ENCODE assay signal across 2 cellular contexts in genomic region chr5:88826959-88827585, GRCh38.
A peak's percentile ranks its signal among the peaks of the same experiment; 100 is the strongest.
TF ChIP-seq lines count a peak whose summit lies in the region.

No MANE protein-coding gene starts in this region.

TF ChIP-seq in liver, 16 proteins besides CTCF, POLR2A, EP300 and RAD21 (continued from another document):
- TF ChIP-seq, protein P1, sequence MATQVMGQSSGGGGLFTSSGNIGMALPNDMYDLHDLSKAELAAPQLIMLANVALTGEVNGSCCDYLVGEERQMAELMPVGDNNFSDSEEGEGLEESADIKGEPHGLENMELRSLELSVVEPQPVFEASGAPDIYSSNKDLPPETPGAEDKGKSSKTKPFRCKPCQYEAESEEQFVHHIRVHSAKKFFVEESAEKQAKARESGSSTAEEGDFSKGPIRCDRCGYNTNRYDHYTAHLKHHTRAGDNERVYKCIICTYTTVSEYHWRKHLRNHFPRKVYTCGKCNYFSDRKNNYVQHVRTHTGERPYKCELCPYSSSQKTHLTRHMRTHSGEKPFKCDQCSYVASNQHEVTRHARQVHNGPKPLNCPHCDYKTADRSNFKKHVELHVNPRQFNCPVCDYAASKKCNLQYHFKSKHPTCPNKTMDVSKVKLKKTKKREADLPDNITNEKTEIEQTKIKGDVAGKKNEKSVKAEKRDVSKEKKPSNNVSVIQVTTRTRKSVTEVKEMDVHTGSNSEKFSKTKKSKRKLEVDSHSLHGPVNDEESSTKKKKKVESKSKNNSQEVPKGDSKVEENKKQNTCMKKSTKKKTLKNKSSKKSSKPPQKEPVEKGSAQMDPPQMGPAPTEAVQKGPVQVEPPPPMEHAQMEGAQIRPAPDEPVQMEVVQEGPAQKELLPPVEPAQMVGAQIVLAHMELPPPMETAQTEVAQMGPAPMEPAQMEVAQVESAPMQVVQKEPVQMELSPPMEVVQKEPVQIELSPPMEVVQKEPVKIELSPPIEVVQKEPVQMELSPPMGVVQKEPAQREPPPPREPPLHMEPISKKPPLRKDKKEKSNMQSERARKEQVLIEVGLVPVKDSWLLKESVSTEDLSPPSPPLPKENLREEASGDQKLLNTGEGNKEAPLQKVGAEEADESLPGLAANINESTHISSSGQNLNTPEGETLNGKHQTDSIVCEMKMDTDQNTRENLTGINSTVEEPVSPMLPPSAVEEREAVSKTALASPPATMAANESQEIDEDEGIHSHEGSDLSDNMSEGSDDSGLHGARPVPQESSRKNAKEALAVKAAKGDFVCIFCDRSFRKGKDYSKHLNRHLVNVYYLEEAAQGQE (IDR thresholded peaks at IDR 0.05): no peak
- peak in 1 of 2 donors; percentile 59 for TF ChIP-seq EGR1 (IDR thresholded peaks at IDR 0.05; ENCODE audit: low read depth in 2 of 2)
- peak; percentile 18 for TF ChIP-seq ATF3 (IDR thresholded peaks at IDR 0.05)
- no peak for TF ChIP-seq FOXA1 (IDR thresholded peaks at IDR 0.05)
- TF ChIP-seq RXRA (IDR thresholded peaks at IDR 0.05): peak in 1 of 2 donors; percentile 40
- peak; percentile 94 for TF ChIP-seq NR2F2 (IDR thresholded peaks at IDR 0.05)
- no peak for TF ChIP-seq HNF4G (IDR thresholded peaks at IDR 0.05)
- peak; percentile 64 for TF ChIP-seq MAX (IDR thresholded peaks at IDR 0.05)
- no peak for TF ChIP-seq FOXA2 (IDR thresholded peaks at IDR 0.05)
- TF ChIP-seq YY1 (IDR thresholded peaks at IDR 0.05): peak; percentile 53
- TF ChIP-seq TAF1 (conservative IDR thresholded peaks at IDR 0.05): no peak
- peak; percentile 35 to 74 for TF ChIP-seq GABPA (IDR thresholded peaks at IDR 0.05 in 1 of 2, conservative IDR thresholded peaks at IDR 0.05 in 1 of 2)
- TF ChIP-seq JUND (IDR thresholded peaks at IDR 0.05): no peak
- no peak for TF ChIP-seq HNF4A (conservative IDR thresholded peaks at IDR 0.05)
- TF ChIP-seq SP1 (IDR thresholded peaks at IDR 0.05): peak; percentile 60
TF ChIP-seq in liver: peak in this region for 8.

TF ChIP-seq in HepG2, 621 proteins besides CTCF, POLR2A, EP300 and RAD21 (continued from another document):
- TF ChIP-seq ZBED4 (CRISPR knock-in tag; IDR thresholded peaks at IDR 0.05; ENCODE audit: borderline replicate concordance) (no peak), ZNF772 (CRISPR knock-in tag; IDR thresholded peaks at IDR 0.05) (no peak), CCDC6 (CRISPR knock-in tag; IDR thresholded peaks at IDR 0.05) (no peak), PREB (CRISPR knock-in tag; IDR thresholded peaks at IDR 0.05) (no peak), ZNF709 (CRISPR knock-in tag; IDR thresholded peaks at IDR 0.05) (no peak), SAFB2 (CRISPR knock-in tag; IDR thresholded peaks at IDR 0.05; ENCODE audit: borderline replicate concordance, low read depth) (no peak), ZNF839 (CRISPR knock-in tag; IDR thresholded peaks at IDR 0.05; ENCODE audit: borderline replicate concordance) (no peak), HNF4G (IDR thresholded peaks at IDR 0.05; ENCODE audit: borderline replicate concordance, low read depth, low read length) (no peak), HNF4G (CRISPR knock-in tag; IDR thresholded peaks at IDR 0.05; ENCODE audit: borderline replicate concordance, low read depth) (no peak), ZBTB33 (CRISPR knock-in tag; IDR thresholded peaks at IDR 0.05) (no peak)
- TF ChIP-seq, protein P2, sequence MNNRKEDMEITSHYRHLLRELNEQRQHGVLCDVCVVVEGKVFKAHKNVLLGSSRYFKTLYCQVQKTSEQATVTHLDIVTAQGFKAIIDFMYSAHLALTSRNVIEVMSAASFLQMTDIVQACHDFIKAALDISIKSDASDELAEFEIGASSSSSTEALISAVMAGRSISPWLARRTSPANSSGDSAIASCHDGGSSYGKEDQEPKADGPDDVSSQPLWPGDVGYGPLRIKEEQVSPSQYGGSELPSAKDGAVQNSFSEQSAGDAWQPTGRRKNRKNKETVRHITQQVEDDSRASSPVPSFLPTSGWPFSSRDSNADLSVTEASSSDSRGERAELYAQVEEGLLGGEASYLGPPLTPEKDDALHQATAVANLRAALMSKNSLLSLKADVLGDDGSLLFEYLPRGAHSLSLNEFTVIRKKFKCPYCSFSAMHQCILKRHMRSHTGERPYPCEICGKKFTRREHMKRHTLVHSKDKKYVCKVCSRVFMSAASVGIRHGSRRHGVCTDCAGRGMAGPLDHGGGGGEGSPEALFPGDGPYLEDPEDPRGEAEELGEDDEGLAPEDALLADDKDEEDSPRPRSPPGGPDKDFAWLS (CRISPR knock-in tag; IDR thresholded peaks at IDR 0.05; ENCODE audit: borderline replicate concordance): no peak
- TF ChIP-seq, protein P3, sequence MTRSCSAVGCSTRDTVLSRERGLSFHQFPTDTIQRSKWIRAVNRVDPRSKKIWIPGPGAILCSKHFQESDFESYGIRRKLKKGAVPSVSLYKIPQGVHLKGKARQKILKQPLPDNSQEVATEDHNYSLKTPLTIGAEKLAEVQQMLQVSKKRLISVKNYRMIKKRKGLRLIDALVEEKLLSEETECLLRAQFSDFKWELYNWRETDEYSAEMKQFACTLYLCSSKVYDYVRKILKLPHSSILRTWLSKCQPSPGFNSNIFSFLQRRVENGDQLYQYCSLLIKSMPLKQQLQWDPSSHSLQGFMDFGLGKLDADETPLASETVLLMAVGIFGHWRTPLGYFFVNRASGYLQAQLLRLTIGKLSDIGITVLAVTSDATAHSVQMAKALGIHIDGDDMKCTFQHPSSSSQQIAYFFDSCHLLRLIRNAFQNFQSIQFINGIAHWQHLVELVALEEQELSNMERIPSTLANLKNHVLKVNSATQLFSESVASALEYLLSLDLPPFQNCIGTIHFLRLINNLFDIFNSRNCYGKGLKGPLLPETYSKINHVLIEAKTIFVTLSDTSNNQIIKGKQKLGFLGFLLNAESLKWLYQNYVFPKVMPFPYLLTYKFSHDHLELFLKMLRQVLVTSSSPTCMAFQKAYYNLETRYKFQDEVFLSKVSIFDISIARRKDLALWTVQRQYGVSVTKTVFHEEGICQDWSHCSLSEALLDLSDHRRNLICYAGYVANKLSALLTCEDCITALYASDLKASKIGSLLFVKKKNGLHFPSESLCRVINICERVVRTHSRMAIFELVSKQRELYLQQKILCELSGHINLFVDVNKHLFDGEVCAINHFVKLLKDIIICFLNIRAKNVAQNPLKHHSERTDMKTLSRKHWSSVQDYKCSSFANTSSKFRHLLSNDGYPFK (CRISPR knock-in tag; IDR thresholded peaks at IDR 0.05; ENCODE audit: borderline replicate concordance): no peak
- TF ChIP-seq, protein P4, sequence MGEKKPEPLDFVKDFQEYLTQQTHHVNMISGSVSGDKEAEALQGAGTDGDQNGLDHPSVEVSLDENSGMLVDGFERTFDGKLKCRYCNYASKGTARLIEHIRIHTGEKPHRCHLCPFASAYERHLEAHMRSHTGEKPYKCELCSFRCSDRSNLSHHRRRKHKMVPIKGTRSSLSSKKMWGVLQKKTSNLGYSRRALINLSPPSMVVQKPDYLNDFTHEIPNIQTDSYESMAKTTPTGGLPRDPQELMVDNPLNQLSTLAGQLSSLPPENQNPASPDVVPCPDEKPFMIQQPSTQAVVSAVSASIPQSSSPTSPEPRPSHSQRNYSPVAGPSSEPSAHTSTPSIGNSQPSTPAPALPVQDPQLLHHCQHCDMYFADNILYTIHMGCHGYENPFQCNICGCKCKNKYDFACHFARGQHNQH (CRISPR knock-in tag; IDR thresholded peaks at IDR 0.05): no peak
